14 cellular contexts compared by ENCODE assay signal in genomic region chr16:23987443-23987842, GRCh38.
A peak's percentile ranks its signal among the peaks of the same experiment; 100 is the strongest.
DNase-seq lines count a peak whose midpoint lies in the region; ATAC-seq, FAIRE-seq and TF ChIP-seq lines count a peak whose summit lies in the region.
"Had no signal": no experiment of that assay in that cellular context is flagged by ENCODE, and none has a peak within 500 bp of the region (broad histone marks: within the 10 kb centered on the region; RNA-seq: fewer than 3 reads in every experiment).

No MANE protein-coding gene starts in this region.

- FAIRE-seq in GM12891 (lab: Jason Lieb, UNC): peak; percentile 91

- H3F3A ChIP-seq in GM23338 (replicated peaks; ENCODE audit: low read depth): no peaks in the 10 kb centered on the region

- H3K27ac ChIP-seq in GM23338 (ENCODE audit: low read depth): no peak overlapping the region

- no peak overlapping the region for H3K4me2 ChIP-seq in GM23338

- no peaks in the 10 kb centered on the region for H3K27me3 ChIP-seq in BE2C
- H3K27me3 ChIP-seq in GM23338 (ENCODE audit: insufficient read depth): no peaks in the 10 kb centered on the region

- H3K79me2 ChIP-seq in GM23338 (replicated peaks; ENCODE audit: insufficient read depth): no peaks in the 10 kb centered on the region

- H3K9me3 ChIP-seq in BE2C: no peaks in the 10 kb centered on the region

- H3K9me3 Mint-ChIP-seq in activated T-helper 1 cell treated with anti-CD3 and anti-CD28 coated beads, Interleukin-12 subunit alpha, Interleukin-12 subunit beta, Interleukin-2, Interleukin-4 antibody, amounts not matched to agents 30 ng/mL and 10 ng/mL and 1 ng/mL, durations not matched to agents 14 hours and 24 hours and 36 hours: peaks cover 4% of the 10 kb centered on the region
- H3K9me3 Mint-ChIP-seq in GM23338: no peaks in the 10 kb centered on the region; the same call in 2 of the 3 replicates
- H3K9me3 Mint-ChIP-seq: activated naive CD4-positive, alpha-beta T cell treated with anti-CD3 and anti-CD28 coated beads, Interleukin-2, amount 50 U/mL, for 72 hours; nephron progenitor cell had no signal

- no peaks in the 10 kb centered on the region for H4K20me1 ChIP-seq in GM23338 (replicated peaks; ENCODE audit: insufficient read depth)

- no peaks in the 10 kb centered on the region for H3K4me1 ChIP-seq in BE2C
- H3K4me1 ChIP-seq in GM23338 (ENCODE audit: insufficient read depth): peaks cover 3% of the 10 kb centered on the region; the same call in 1 of the 2 replicates

- peak overlapping the region; percentile 35 for H3K27ac Mint-ChIP-seq in activated T-helper 1 cell treated with anti-CD3 and anti-CD28 coated beads, Interleukin-12 subunit alpha, Interleukin-12 subunit beta, Interleukin-2, Interleukin-4 antibody, amounts not matched to agents 30 ng/mL and 10 ng/mL and 1 ng/mL, durations not matched to agents 14 hours and 24 hours and 36 hours
- H3K27ac Mint-ChIP-seq in GM23338: no peak overlapping the region
- H3K27ac Mint-ChIP-seq: activated naive CD4-positive, alpha-beta T cell treated with anti-CD3 and anti-CD28 coated beads, Interleukin-2, amount 50 U/mL, for 72 hours; nephron progenitor cell had no signal

- H3K9me2 ChIP-seq in GM23338 (ENCODE audit: insufficient read depth): no peaks in the 10 kb centered on the region

- intact Hi-C loops in activated T-helper 1 cell treated with anti-CD3 and anti-CD28 coated beads, Interleukin-12 subunit alpha, Interleukin-12 subunit beta, Interleukin-2, Interleukin-4 antibody, amounts not matched to agents 30 ng/mL and 10 ng/mL and 1 ng/mL, durations not matched to agents 14 hours and 24 hours and 36 hours (cut with micrococcal nuclease): no loop called here
- intact Hi-C loops in left ventricle myocardium superior (cut with micrococcal nuclease): no loop called here

- no peaks in the 10 kb centered on the region for H3K36me3 ChIP-seq in BE2C
- H3K36me3 ChIP-seq in GM23338 (ENCODE audit: insufficient read depth): no peaks in the 10 kb centered on the region

- H2AFZ ChIP-seq in GM23338: no peak overlapping the region

- H3K4me3 ChIP-seq in BE2C (ENCODE audit: low read depth, low read length) (no peak overlapping the region), GM23338 (no peak overlapping the region)

- TF ChIP-seq POLR2A in GM12891 (IDR thresholded peaks at IDR 0.05; ENCODE audit: low read depth, low read length): no peak

- no peak overlapping the region for H3K4me3 Mint-ChIP-seq in activated T-helper 1 cell treated with anti-CD3 and anti-CD28 coated beads, Interleukin-12 subunit alpha, Interleukin-12 subunit beta, Interleukin-2, Interleukin-4 antibody, amounts not matched to agents 30 ng/mL and 10 ng/mL and 1 ng/mL, durations not matched to agents 14 hours and 24 hours and 36 hours
- H3K4me3 Mint-ChIP-seq in GM23338: no peak overlapping the region
- H3K4me3 Mint-ChIP-seq: nephron progenitor cell had no signal

- peaks cover 26% of the 10 kb centered on the region for H3K36me3 Mint-ChIP-seq in activated T-helper 1 cell treated with anti-CD3 and anti-CD28 coated beads, Interleukin-12 subunit alpha, Interleukin-12 subunit beta, Interleukin-2, Interleukin-4 antibody, amounts not matched to agents 30 ng/mL and 10 ng/mL and 1 ng/mL, durations not matched to agents 14 hours and 24 hours and 36 hours (ENCODE audit: low read depth)
- no peaks in the 10 kb centered on the region for H3K36me3 Mint-ChIP-seq in GM23338 (ENCODE audit: low read depth)

- peaks cover 11% of the 10 kb centered on the region for H3K4me1 Mint-ChIP-seq in activated T-helper 1 cell treated with anti-CD3 and anti-CD28 coated beads, Interleukin-12 subunit alpha, Interleukin-12 subunit beta, Interleukin-2, Interleukin-4 antibody, amounts not matched to agents 30 ng/mL and 10 ng/mL and 1 ng/mL, durations not matched to agents 14 hours and 24 hours and 36 hours (ENCODE audit: low read depth)
- peaks cover 5% of the 10 kb centered on the region; the same call in 2 of the 3 replicates for H3K4me1 Mint-ChIP-seq in GM23338
- H3K4me1 Mint-ChIP-seq: nephron progenitor cell had no signal

- peak; percentile 84 for ATAC-seq in GM19455 (IDR thresholded peaks at IDR 0.05; ENCODE audit: unreplicated experiment)
- peak; percentile 79 for ATAC-seq in HG03025 (IDR thresholded peaks at IDR 0.05; ENCODE audit: low FRiP score, unreplicated experiment)
- ATAC-seq in GM23338: no peak
- no peak for ATAC-seq in left ventricle myocardium superior
- ATAC-seq: activated CD4-positive, CD25-positive, alpha-beta regulatory T cell treated with anti-CD3 and anti-CD28 coated beads, Interleukin-2, amount 50 U/mL, for 24 hours had no signal

- no peak for TF ChIP-seq CTCF in BE2C (IDR thresholded peaks at IDR 0.05; ENCODE audit: low read depth, low read length)
- TF ChIP-seq CTCF in GM23338 (conservative IDR thresholded peaks at IDR 0.05; ENCODE audit: low read depth in 2 of 2): no peak

- no peak for DNase-seq in GM12891 (ENCODE audit: insufficient read length, low spot score)
- DNase-seq in activated T-helper 1 cell treated with anti-CD3 and anti-CD28 coated beads, Interleukin-12 subunit alpha, Interleukin-12 subunit beta, Interleukin-2, Interleukin-4 antibody, amounts not matched to agents 30 ng/mL and 10 ng/mL and 1 ng/mL, durations not matched to agents 14 hours and 24 hours and 36 hours (ENCODE audit: low spot score): no peak
- DNase-seq in occipital lobe (lab: John Stamatoyannopoulos, UW): no peak
- DNase-seq in BE2C: no peak
- no peak for DNase-seq in GM23338 (ENCODE audit: low spot score)
- DNase-seq in left ventricle myocardium superior: no peak
- DNase-seq: hypothalamus; nephron progenitor cell; Right ventricle myocardium superior; stimulated activated CD4-positive, alpha-beta T cell treated with anti-CD3 and anti-CD28 coated beads, Interleukin-15, amount 100 ng/mL, for 24 hours had no signal

- H3K27me3 Mint-ChIP-seq in activated T-helper 1 cell treated with anti-CD3 and anti-CD28 coated beads, Interleukin-12 subunit alpha, Interleukin-12 subunit beta, Interleukin-2, Interleukin-4 antibody, amounts not matched to agents 30 ng/mL and 10 ng/mL and 1 ng/mL, durations not matched to agents 14 hours and 24 hours and 36 hours (ENCODE audit: insufficient read depth): no peaks in the 10 kb centered on the region
- H3K27me3 Mint-ChIP-seq in GM23338 (ENCODE audit: insufficient read depth, low read depth, poor library complexity): no peaks in the 10 kb centered on the region

TF ChIP-seq in GM12891, 5 proteins besides CTCF, POLR2A, EP300 and RAD21:
- TF ChIP-seq POU2F2 (IDR thresholded peaks at IDR 0.05; ENCODE audit: low read depth, low read length) (no peak), SPI1 (IDR thresholded peaks at IDR 0.05; ENCODE audit: low read depth, low read length) (no peak), POLR2AphosphoS5 (IDR thresholded peaks at IDR 0.05; ENCODE audit: low read depth, low read length) (no peak), TAF1 (IDR thresholded peaks at IDR 0.05; ENCODE audit: low read depth, low read length) (no peak), PAX5 (IDR thresholded peaks at IDR 0.05; ENCODE audit: insufficient read depth, low read length, severe bottlenecking) (no peak)
TF ChIP-seq in GM12891: peak in this region for 0.

TF ChIP-seq in GM23338, 12 proteins besides CTCF, POLR2A, EP300 and RAD21 (continues in another document):
- no peak for TF ChIP-seq ZNF331 (CRISPR knock-in tag; IDR thresholded peaks at IDR 0.05; ENCODE audit: low read depth)

Comparison
In these comparisons a context has a peak if more than half of its experiments do, and no peak if none do; other contexts are left out.
1. ATAC-seq: peak in GM19455 (single experiment) and HG03025 (single experiment); none in GM23338 (single experiment) and left ventricle myocardium superior (single experiment).